In genomic region chr20:31476648-31477220, GRCh38 we compare ENCODE assay signal across 25 cellular contexts. TPM values are rescaled to one million over a fixed set of nuclear protein-coding genes. Genes with fewer than 3 reads are reported as not detected.
DNase-seq lines count a peak whose midpoint lies in the region; ATAC-seq and TF ChIP-seq lines count a peak whose summit lies in the region.
"Had no signal": no experiment of that assay in that cellular context is flagged by ENCODE, and none has a peak within 500 bp of the region (broad histone marks: within the 10 kb centered on the region; RNA-seq: fewer than 3 reads in every experiment).

No MANE protein-coding gene starts in this region.

- H3K4me1 Mint-ChIP-seq in CD4-positive, alpha-beta T cell (ENCODE audit: low read depth), result no peaks in the 10 kb centered on the region
- H3K4me1 Mint-ChIP-seq: nephron progenitor cell had no signal

- 53 to 75% methylated on average over 3 to 4 of the region's 6 CpGs for WGBS in esophagus squamous epithelium, 2 donors
- 85 to 88% methylated on average over 6 of the region's 6 CpGs for WGBS in aorta, 2 donors

- CTCF ChIA-PET in CD4-positive, alpha-beta T cell (lab: Charles Lee), result no interaction called here

- H3K27me3 Mint-ChIP-seq in CD4-positive, alpha-beta T cell, result peaks cover 69% of the 10 kb centered on the region

- no peak for TF ChIP-seq POLR2A in esophagus squamous epithelium (IDR thresholded peaks at IDR 0.05)

- intact Hi-C loops in esophagus squamous epithelium (cut with DNase I), result no loop called here
- intact Hi-C loops in aorta (cut with DNase I), result no loop called here
- intact Hi-C loops in CD4-positive, alpha-beta T cell (cut with DNase I, micrococcal nuclease), result no loop called here

- H3K27me3 ChIP-seq in esophagus squamous epithelium, result peaks cover 0 to 30% (median 0%) of the 10 kb centered on the region in 4 donors
- peaks cover 21% of the 10 kb centered on the region for H3K27me3 ChIP-seq in osteoblast (ENCODE audit: insufficient read depth, low read length)
- no peaks in the 10 kb centered on the region for H3K27me3 ChIP-seq in aorta (ENCODE audit: control insufficient read depth in 1 of 2, insufficient read depth in 2 of 2, low read length in 1 of 2)
- H3K27me3 ChIP-seq in CD4-positive, alpha-beta T cell (ENCODE audit: control insufficient read depth, insufficient read depth, low read length), result peaks cover 35% of the 10 kb centered on the region
- H3K27me3 ChIP-seq: thyroid gland had no signal

- no peak for TF ChIP-seq CTCF in esophagus squamous epithelium (IDR thresholded peaks at IDR 0.05)
- TF ChIP-seq CTCF in osteoblast (IDR thresholded peaks at IDR 0.05; ENCODE audit: extremely low read depth, low read depth, low read length), result no peak
- TF ChIP-seq CTCF in CD4-positive, alpha-beta T cell (IDR thresholded peaks at IDR 0.05), result no peak

- H3K27ac ChIP-seq in esophagus squamous epithelium (peak overlapping the region in 3 of 4 donors; percentile 11 to 83 (median 80)), osteoblast (ENCODE audit: low read depth, low read length) (no peak overlapping the region), aorta (ENCODE audit: low read depth in 1 of 2, low read length in 2 of 2) (no peak overlapping the region)
- H3K27ac ChIP-seq in CD4-positive, alpha-beta T cell (ENCODE audit: low read depth, low read length), result no peak overlapping the region
- H3K27ac ChIP-seq: C4-2B, foreskin keratinocyte, thyroid gland had no signal

- no peak overlapping the region for H3K27ac Mint-ChIP-seq in CD4-positive, alpha-beta T cell
- H3K27ac Mint-ChIP-seq: nephron progenitor cell; stimulated activated naive CD8-positive, alpha-beta T cell treated with anti-CD3 and anti-CD28 coated beads, Interleukin-15, amount 100 ng/mL, for 72 hours had no signal

- no peaks in the 10 kb centered on the region for H4K20me1 ChIP-seq in osteoblast (ENCODE audit: insufficient read depth, low read length)

- H3K9me3 ChIP-seq in esophagus squamous epithelium, result no peaks in the 10 kb centered on the region
- H3K9me3 ChIP-seq in osteoblast (ENCODE audit: low read depth, low read length), result no peaks in the 10 kb centered on the region
- H3K9me3 ChIP-seq in aorta (ENCODE audit: control insufficient read depth, low read length), result no peaks in the 10 kb centered on the region
- H3K9me3 ChIP-seq in CD4-positive, alpha-beta T cell (ENCODE audit: control insufficient read depth, low read length), result no peaks in the 10 kb centered on the region
- H3K9me3 ChIP-seq: thyroid gland had no signal

- no peaks in the 10 kb centered on the region for H3K9me3 Mint-ChIP-seq in CD4-positive, alpha-beta T cell

- H2AFZ ChIP-seq in osteoblast (ENCODE audit: low read length), result no peak overlapping the region

- peak overlapping the region in 2 of 4 donors; percentile 44 to 65 for H3K4me3 ChIP-seq in esophagus squamous epithelium
- H3K4me3 ChIP-seq in osteoblast (ENCODE audit: insufficient read depth, low read length), result no peak overlapping the region
- no peak overlapping the region for H3K4me3 ChIP-seq in aorta (ENCODE audit: low read length in 2 of 2)
- H3K4me3 ChIP-seq: thyroid gland had no signal

- H3K4me2 ChIP-seq in osteoblast (ENCODE audit: insufficient read depth, low read length), result no peak overlapping the region

- POLR2A ChIA-PET in CD4-positive, alpha-beta T cell (lab: Charles Lee), result no interaction called here

- H3K79me2 ChIP-seq in osteoblast (ENCODE audit: insufficient read depth, low read length), result no peaks in the 10 kb centered on the region

- no peaks in the 10 kb centered on the region for H3K36me3 Mint-ChIP-seq in CD4-positive, alpha-beta T cell (ENCODE audit: low read depth)

- DNase-seq in EH (ENCODE audit: low read depth) (peak; percentile 25), NCI-H226 (peak; percentile 56), esophagus squamous epithelium (lab: John Stamatoyannopoulos, UW) (no peak), osteoblast (ENCODE audit: insufficient read length, low spot score, missing footprints) (peak; percentile 91), aorta (no peak), dedifferentiated amniotic fluid mesenchymal stem cell (ENCODE audit: extremely low spot score) (no peak), inferior parietal cortex (ENCODE audit: extremely low spot score) (no peak)
- no peak for DNase-seq in CD4-positive, alpha-beta T cell
- DNase-seq: activated CD4-positive, alpha-beta T cell treated with anti-CD3 and anti-CD28 coated beads for 1 hour; activated T-cell treated with anti-CD3 and anti-CD28 coated beads, Interleukin-2, amount 50 U/mL, for 1 hour; EL; foreskin keratinocyte; MM.1S; NCI-H1417 treated with DMSO at 0.1 percent for 48 hours; NCI-H2081 treated with DMSO at 0.1 percent for 48 hours; nephron progenitor cell; SIG-M5; stimulated activated naive CD8-positive, alpha-beta T cell treated with anti-CD3 and anti-CD28 coated beads, Interleukin-15, amount 100 ng/mL, for 72 hours; thyroid gland had no signal

- ATAC-seq in aorta (ENCODE audit: low FRiP score), result no peak
- ATAC-seq in CD4-positive, alpha-beta T cell (ENCODE audit: poor library complexity), result no peak
- ATAC-seq: HCT116; stimulated activated naive CD8-positive, alpha-beta T cell treated with anti-CD3 and anti-CD28 coated beads, Interleukin-15, amount 100 ng/mL, for 72 hours had no signal

- H3K4me3 Mint-ChIP-seq in CD4-positive, alpha-beta T cell, result no peak overlapping the region
- H3K4me3 Mint-ChIP-seq: nephron progenitor cell; stimulated activated naive CD8-positive, alpha-beta T cell treated with anti-CD3 and anti-CD28 coated beads, Interleukin-15, amount 100 ng/mL, for 72 hours had no signal

- H3K36me3 ChIP-seq in esophagus squamous epithelium (no peaks in the 10 kb centered on the region), osteoblast (ENCODE audit: insufficient read depth, low read length) (no peaks in the 10 kb centered on the region), aorta (ENCODE audit: control insufficient read depth in 1 of 2, insufficient read depth in 2 of 2, low read length in 1 of 2) (no peaks in the 10 kb centered on the region)
- H3K36me3 ChIP-seq: thyroid gland had no signal

- H3K4me1 ChIP-seq in esophagus squamous epithelium (peaks cover 7 to 26% (median 8%) of the 10 kb centered on the region in 3 donors), osteoblast (ENCODE audit: insufficient read depth, low read length) (no peaks in the 10 kb centered on the region), aorta (ENCODE audit: control insufficient read depth in 1 of 2, insufficient read depth in 2 of 2, low read length in 2 of 2) (no peaks in the 10 kb centered on the region)
- H3K4me1 ChIP-seq: foreskin keratinocyte had no signal

RNA-seq across cellular contexts. Expression of gene REM1, which starts 1.6 kb away (rescaled TPM):
- total RNA-seq in esophagus squamous epithelium (1 to 10 TPM in 2 of 4 donors, under 1 TPM in 1, not detected in 1; 0.18 to 4.0 (median 1.3) TPM), osteoblast (0.29 TPM in 1 of 2 replicates, not detected in the other), aorta (10 to 100 TPM; 13.6 to 13.9 TPM)
- polyA plus RNA-seq in aorta, result 10 to 100 TPM in 1 of 2 donors, 1 to 10 TPM in 1; 2.5 to 12.7 TPM
- total RNA-seq in CD4-positive, alpha-beta T cell, result not detected
- total RNA-seq: dermis microvascular lymphatic vessel endothelial cell, foreskin keratinocyte had no signal
- polyA plus RNA-seq: foreskin keratinocyte had no signal

RNA-seq across cellular contexts. Expression of gene DEFB124, which starts 1.8 kb away (rescaled TPM):
- total RNA-seq in esophagus squamous epithelium, result not detected
- not detected in 2 replicates for total RNA-seq in osteoblast
- total RNA-seq in aorta, result 1 to 10 TPM; 1.6 to 7.6 TPM
- polyA plus RNA-seq in aorta, result not detected
- not detected for total RNA-seq in CD4-positive, alpha-beta T cell
- total RNA-seq: dermis microvascular lymphatic vessel endothelial cell, foreskin keratinocyte, liver, mononuclear cell, thyroid gland had no signal
- polyA plus RNA-seq: foreskin keratinocyte, liver had no signal

RNA-seq across cellular contexts. Expression of gene DEFB123, which starts 36.3 kb away (rescaled TPM):
- total RNA-seq in esophagus squamous epithelium (not detected), osteoblast (not detected in 2 replicates), aorta (not detected)
- polyA plus RNA-seq in aorta, result not detected
- total RNA-seq in CD4-positive, alpha-beta T cell, result not detected
- total RNA-seq: dermis microvascular lymphatic vessel endothelial cell, foreskin keratinocyte, liver, mononuclear cell had no signal
- polyA plus RNA-seq: adipose tissue, foreskin keratinocyte, liver had no signal

RNA-seq across cellular contexts. Expression of gene HM13, which starts 37.5 kb away (rescaled TPM):
- 100 to 1,000 TPM in 2 of 4 donors, 10 to 100 TPM in 2; 76.3 to 162 (median 108) TPM for total RNA-seq in esophagus squamous epithelium
- 85.8 and 91.1 TPM in 2 replicates for total RNA-seq in osteoblast
- total RNA-seq in aorta, result 100 to 1,000 TPM; 136 to 139 TPM
- polyA plus RNA-seq in aorta, result 100 to 1,000 TPM in 1 of 2 donors, 10 to 100 TPM in 1; 41.8 to 108 TPM
- total RNA-seq in CD4-positive, alpha-beta T cell, result 100 to 1,000 TPM in 1 of 2 experiments, 10 to 100 TPM in 1; 97.8 to 113 TPM

Comparison
In these comparisons a context has a peak if more than half of its experiments do, and no peak if none do; other contexts are left out.
1. DNase-seq: peak in EH (single experiment), NCI-H226 (single experiment) and osteoblast (single experiment); none in esophagus squamous epithelium (single experiment), aorta (0 of 2), dedifferentiated amniotic fluid mesenchymal stem cell (single experiment), CD4-positive, alpha-beta T cell (0 of 10) and inferior parietal cortex (single experiment).
2. H3K27ac ChIP-seq: peak in esophagus squamous epithelium (3 of 4); none in osteoblast (single experiment), aorta (0 of 2) and CD4-positive, alpha-beta T cell (single experiment).